Comparison of ENCODE assay signal across 9 cellular contexts in genomic region chr11:8338138-8338537, GRCh38.
DNase-seq lines count a peak whose midpoint lies in the region; ATAC-seq, FAIRE-seq and TF ChIP-seq lines count a peak whose summit lies in the region.
"Had no signal": no experiment of that assay in that cellular context is flagged by ENCODE, and none has a peak within 500 bp of the region (broad histone marks: within the 10 kb centered on the region; RNA-seq: fewer than 3 reads in every experiment).

No MANE protein-coding gene starts in this region.

- FAIRE-seq in H54 (lab: Jason Lieb, UNC), result no peak
- no peak for FAIRE-seq in RCC 7860 (lab: Jason Lieb, UNC)
- FAIRE-seq: A204.1 had no signal

- no peak for TF ChIP-seq POLR2A in H54 (IDR thresholded peaks at IDR 0.05; ENCODE audit: low read depth, low read length)

- ATAC-seq in GM18873 (IDR thresholded peaks at IDR 0.05; ENCODE audit: low FRiP score, unreplicated experiment), result no peak

- H3K27me3 ChIP-seq in dorsolateral prefrontal cortex, result peaks cover 0 to 5% (median 0%) of the 10 kb centered on the region in 45 donors

- TF ChIP-seq CTCF in dorsolateral prefrontal cortex (IDR thresholded peaks at IDR 0.05 in 54 of 56, conservative IDR thresholded peaks at IDR 0.05 in 2 of 56; ENCODE audit: low read depth in 1 of 56, partially characterized antibody in 56 of 56), result peak in 55 of 56 donors; percentile 27 to 81 (median 64)

- no peak overlapping the region for H3K4me3 ChIP-seq in dorsolateral prefrontal cortex

- intact Hi-C loops in dorsolateral prefrontal cortex (cut with DNase I), result loop anchor here (5.0 to 10.0 kb wide), 2 partner anchors 227 to 229 kb away; no protein-coding TSS in a partner anchor

- DNase-seq in DMS 273 (lab: John Stamatoyannopoulos, UW; ENCODE audit: unreplicated experiment) (peak; percentile 64), DMS 273 treated with DMSO at 0.1 percent for 48 hours (lab: John Stamatoyannopoulos, UW) (no peak), H54 (ENCODE audit: insufficient read length, low spot score) (peak; percentile 85), RCC 7860 (ENCODE audit: low spot score) (peak; percentile 4), dorsolateral prefrontal cortex (peak in 7 of 10 donors; percentile 16 to 66 (median 50)), mucosa of gallbladder (ENCODE audit: low spot score) (peak; percentile 33), NCI-H128 (lab: John Stamatoyannopoulos, UW; ENCODE audit: unreplicated experiment) (no peak)

- no peak overlapping the region for H3K27ac ChIP-seq in dorsolateral prefrontal cortex

Comparison
In these comparisons a context has a peak if more than half of its experiments do, and no peak if none do; other contexts are left out.
1. DNase-seq: peak in DMS 273 (single experiment), H54 (single experiment), RCC 7860 (single experiment), dorsolateral prefrontal cortex (7 of 10) and mucosa of gallbladder (single experiment); none in DMS 273 treated with DMSO at 0.1 percent for 48 hours (single experiment) and NCI-H128 (single experiment).